7 cellular contexts compared by ENCODE assay signal in genomic region chr13:49791214-49791752, GRCh38. TPM values are rescaled to one million over a fixed set of nuclear protein-coding genes. Genes with fewer than 3 reads are reported as not detected.
A peak's percentile ranks its signal among the peaks of the same experiment; 100 is the strongest.
DNase-seq lines count a peak whose midpoint lies in the region; ATAC-seq lines count a peak whose summit lies in the region.

No MANE protein-coding gene starts in this region.

- H3K9me3 ChIP-seq in HUES6 (ENCODE audit: control insufficient read depth, insufficient read depth, low read depth, low read length) (no peaks in the 10 kb centered on the region), esophagus (ENCODE audit: control insufficient read depth in 2 of 2, insufficient read depth in 1 of 2, low read depth in 1 of 2, low read length in 1 of 2) (no peaks in the 10 kb centered on the region)

- POLR2A ChIA-PET in T-cell (lab: Charles Lee), result interaction anchor here in 1 of 2 donors (0.6 to 1.2 kb wide), 5 partner anchors 14 to 1662 kb away, joined by 3 to 4 read pairs (median 3); partner anchors contain the start of genes EBPL and INTS6
- POLR2A ChIA-PET in naive thymus-derived CD8-positive, alpha-beta T cell (lab: Charles Lee), result interaction anchor here (0.6 to 2.9 kb wide), 4 partner anchors 12 to 364 kb away, joined by 3 to 27 read pairs (median 16); partner anchors contain the start of genes CAB39L, EBPL and SETDB2

- no peak for ATAC-seq in T-cell (replicated peaks in 1 of 4)
- ATAC-seq in naive thymus-derived CD8-positive, alpha-beta T cell, result no peak

- peak overlapping the region; percentile 89 to 96 for H3K27ac Mint-ChIP-seq in T-cell
- peak overlapping the region; percentile 65 to 99 (median 96) for H3K27ac Mint-ChIP-seq in naive thymus-derived CD8-positive, alpha-beta T cell

- H3K27me3 Mint-ChIP-seq in T-cell, result peaks cover 2 to 4% of the 10 kb centered on the region in 2 donors
- H3K27me3 Mint-ChIP-seq in naive thymus-derived CD8-positive, alpha-beta T cell, result peaks cover 0 to 9% (median 2%) of the 10 kb centered on the region in 5 donors

- WGBS in esophagus, 2 donors, result 3 to 4% methylated on average over 11 of the region's 11 CpGs

- H3K36me3 ChIP-seq in HUES6 (ENCODE audit: control insufficient read depth, insufficient read depth, low read length) (peaks cover 6% of the 10 kb centered on the region; the same call in 1 of the 2 replicates), esophagus (ENCODE audit: control insufficient read depth in 2 of 2, insufficient read depth in 2 of 2, low read length in 1 of 2) (no peaks in the 10 kb centered on the region)

- DNase-seq in GM03348 (ENCODE audit: low spot score) (peak; percentile 13), T-cell (peak in 3 of 34 experiments; percentile 1 to 13 (median 1)), NCI-H1048 (lab: John Stamatoyannopoulos, UW) (no peak)
- DNase-seq in naive thymus-derived CD8-positive, alpha-beta T cell, result peak in 1 of 10 donors; percentile 18
- DNase-seq in central memory CD4-positive, alpha-beta T cell, result no peak

- H3K9ac ChIP-seq in HUES6 (ENCODE audit: low read length), result peak overlapping the region; percentile 91

- CTCF ChIA-PET in T-cell (lab: Charles Lee), result interaction anchor here in 1 of 2 donors (0.6 to 1.6 kb wide), 4 partner anchors 18 to 145 kb away, joined by 3 to 5 read pairs (median 4); partner anchors contain the start of gene SPRYD7

- H3K4me1 ChIP-seq in HUES6 (ENCODE audit: control insufficient read depth, insufficient read depth, low read length) (peaks cover 17% of the 10 kb centered on the region), esophagus (ENCODE audit: control insufficient read depth in 2 of 2, insufficient read depth in 2 of 2, low read length in 1 of 2) (peaks cover 0 to 4% of the 10 kb centered on the region in 2 donors)

- H3K27ac ChIP-seq in HUES6 (ENCODE audit: low read depth, low read length) (peak overlapping the region; percentile 64; the same call in 1 of the 2 replicates), esophagus (ENCODE audit: low read depth in 2 of 2, low read length in 1 of 2) (peak overlapping the region; percentile 93 to 97)

- H3K36me3 Mint-ChIP-seq in T-cell, result peaks cover 11% of the 10 kb centered on the region
- H3K36me3 Mint-ChIP-seq in naive thymus-derived CD8-positive, alpha-beta T cell, result peaks cover 0 to 2% (median 0%) of the 10 kb centered on the region in 3 donors

- H3K4me1 Mint-ChIP-seq in T-cell, result peaks cover 48 to 49% (median 49%) of the 10 kb centered on the region in 3 donors
- peaks cover 23 to 48% (median 42%) of the 10 kb centered on the region in 4 donors for H3K4me1 Mint-ChIP-seq in naive thymus-derived CD8-positive, alpha-beta T cell

- H3K27me3 ChIP-seq in HUES6 (ENCODE audit: control insufficient read depth, insufficient read depth, low read length) (no peaks in the 10 kb centered on the region), esophagus (ENCODE audit: control insufficient read depth in 1 of 2, insufficient read depth in 2 of 2, low read length in 2 of 2) (no peaks in the 10 kb centered on the region)

- H3K9me3 Mint-ChIP-seq in T-cell, result no peaks in the 10 kb centered on the region
- peaks cover 0 to 2% (median 0%) of the 10 kb centered on the region in 9 donors for H3K9me3 Mint-ChIP-seq in naive thymus-derived CD8-positive, alpha-beta T cell

- H3K4me3 ChIP-seq in HUES6 (ENCODE audit: low read depth, low read length) (peak overlapping the region; percentile 98), esophagus (ENCODE audit: low read depth in 1 of 2, low read length in 2 of 2) (peak overlapping the region; percentile 91 to 95)

- H3K4me3 Mint-ChIP-seq in T-cell, result peak overlapping the region; percentile 82 to 95 (median 94)
- peak overlapping the region; percentile 84 to 98 (median 97) for H3K4me3 Mint-ChIP-seq in naive thymus-derived CD8-positive, alpha-beta T cell

RNA-seq across cellular contexts. Expression of gene KPNA3, which starts 1.2 kb away (rescaled TPM):
- 10 to 100 TPM; 19.6 to 22.3 (median 21.4) TPM for total RNA-seq in T-cell
- 10 to 100 TPM; 11.7 to 15.0 TPM for polyA plus RNA-seq in esophagus
- 10 to 100 TPM; 22.7 to 27.3 TPM for total RNA-seq in naive thymus-derived CD8-positive, alpha-beta T cell
- polyA plus RNA-seq in naive thymus-derived CD8-positive, alpha-beta T cell, result 10 to 100 TPM; 20.2 to 23.9 (median 20.3) TPM
